In genomic region chr16:84755004-84755672, GRCh38 we compare ENCODE assay signal across 10 cellular contexts. TPM values are rescaled to one million over a fixed set of nuclear protein-coding genes. Genes with fewer than 3 reads are reported as not detected.
DNase-seq lines count a peak whose midpoint lies in the region; ATAC-seq and TF ChIP-seq lines count a peak whose summit lies in the region.
"Had no signal": no experiment of that assay in that cellular context is flagged by ENCODE, and none has a peak within 500 bp of the region (broad histone marks: within the 10 kb centered on the region; RNA-seq: fewer than 3 reads in every experiment).

No MANE protein-coding gene starts in this region.

- peaks cover 79% of the 10 kb centered on the region for H3K4me1 Mint-ChIP-seq in activated CD8-positive, alpha-beta T cell treated with anti-CD3 and anti-CD28 coated beads for 36 hours (ENCODE audit: low read depth)
- peaks cover 63% of the 10 kb centered on the region for H3K4me1 Mint-ChIP-seq in activated CD8-positive, alpha-beta T cell treated with anti-CD3 and anti-CD28 coated beads, Interleukin-2, amount 10 ng/mL, durations not matched to agents 7 days and 5 days (ENCODE audit: low read depth)
- H3K4me1 Mint-ChIP-seq in activated CD4-positive, alpha-beta memory T cell treated with anti-CD3 and anti-CD28 coated beads for 36 hours (ENCODE audit: low read depth), result peaks cover 87% of the 10 kb centered on the region

- H3K36me3 ChIP-seq in hepatocyte (replicated peaks; ENCODE audit: insufficient read depth, low read depth) (no peaks in the 10 kb centered on the region), testis (ENCODE audit: low read depth, missing control alignments) (no peaks in the 10 kb centered on the region)

- WGBS in hepatocyte (ENCODE audit: low lambda C conversion rate, missing lambda C conversion rate), result 85% methylated on average over 17 of the region's 17 CpGs
- 38 to 51% methylated on average over 16 to 17 of the region's 17 CpGs for WGBS in testis, 2 donors

- peaks cover 94% of the 10 kb centered on the region for H3K79me2 ChIP-seq in hepatocyte

- CTCF ChIA-PET in activated CD8-positive, alpha-beta T cell treated with anti-CD3 and anti-CD28 coated beads for 36 hours (lab: Charles Lee), result interaction anchor here (0.6 to 8.6 kb wide), 31 partner anchors 8 to 252 kb away, joined by 3 to 151 read pairs (median 4); partner anchors contain the start of gene CRISPLD2
- CTCF ChIA-PET in activated CD8-positive, alpha-beta T cell treated with anti-CD3 and anti-CD28 coated beads, Interleukin-2, amount 10 ng/mL, durations not matched to agents 7 days and 5 days (lab: Charles Lee), result interaction anchor here (0.6 to 8.3 kb wide), 28 partner anchors 8 to 569 kb away, joined by 3 to 190 read pairs (median 5); partner anchors contain the start of genes CRISPLD2 and TAF1C
- CTCF ChIA-PET in activated CD4-positive, alpha-beta memory T cell treated with anti-CD3 and anti-CD28 coated beads for 36 hours (lab: Charles Lee), result interaction anchor here (0.6 to 8.7 kb wide), 22 partner anchors 10 to 236 kb away, joined by 3 to 141 read pairs (median 4); partner anchors contain the start of gene CRISPLD2

- H3K9me3 ChIP-seq in hepatocyte (ENCODE audit: low read depth) (no peaks in the 10 kb centered on the region), testis (no peaks in the 10 kb centered on the region)
- H3K9me3 ChIP-seq: A549 had no signal

- no peak for TF ChIP-seq CTCF in activated CD8-positive, alpha-beta T cell treated with anti-CD3 and anti-CD28 coated beads for 36 hours (IDR thresholded peaks at IDR 0.05)
- TF ChIP-seq CTCF in hepatocyte (IDR thresholded peaks at IDR 0.05; ENCODE audit: poor library complexity) (no peak), testis (IDR thresholded peaks at IDR 0.05) (no peak)

- no peak overlapping the region for H3K4me3 ChIP-seq in hepatocyte
- H3K4me3 ChIP-seq in testis, result no peak overlapping the region
- H3K4me3 ChIP-seq: A549 had no signal

- H3K27ac Mint-ChIP-seq in activated CD8-positive, alpha-beta T cell treated with anti-CD3 and anti-CD28 coated beads for 36 hours, result peak overlapping the region; percentile 36
- H3K27ac Mint-ChIP-seq in activated CD8-positive, alpha-beta T cell treated with anti-CD3 and anti-CD28 coated beads, Interleukin-2, amount 10 ng/mL, durations not matched to agents 7 days and 5 days, result no peak overlapping the region
- peak overlapping the region; percentile 40 for H3K27ac Mint-ChIP-seq in activated CD4-positive, alpha-beta memory T cell treated with anti-CD3 and anti-CD28 coated beads for 36 hours

- peaks cover 11% of the 10 kb centered on the region for H4K20me1 ChIP-seq in hepatocyte (ENCODE audit: insufficient read depth, poor library complexity, severe bottlenecking)

- no peaks in the 10 kb centered on the region for H3K9me2 ChIP-seq in hepatocyte (replicated peaks; ENCODE audit: insufficient read depth)

- no peaks in the 10 kb centered on the region for H3K9me3 Mint-ChIP-seq in activated CD8-positive, alpha-beta T cell treated with anti-CD3 and anti-CD28 coated beads for 36 hours
- H3K9me3 Mint-ChIP-seq in activated CD8-positive, alpha-beta T cell treated with anti-CD3 and anti-CD28 coated beads, Interleukin-2, amount 10 ng/mL, durations not matched to agents 7 days and 5 days (ENCODE audit: insufficient read depth), result no peaks in the 10 kb centered on the region
- no peaks in the 10 kb centered on the region for H3K9me3 Mint-ChIP-seq in activated CD4-positive, alpha-beta memory T cell treated with anti-CD3 and anti-CD28 coated beads for 36 hours

- H3K4me2 ChIP-seq in hepatocyte, result peak overlapping the region; percentile 50

- H3K4me3 Mint-ChIP-seq in activated CD8-positive, alpha-beta T cell treated with anti-CD3 and anti-CD28 coated beads for 36 hours, result no peak overlapping the region
- H3K4me3 Mint-ChIP-seq in activated CD8-positive, alpha-beta T cell treated with anti-CD3 and anti-CD28 coated beads, Interleukin-2, amount 10 ng/mL, durations not matched to agents 7 days and 5 days, result no peak overlapping the region
- H3K4me3 Mint-ChIP-seq in activated CD4-positive, alpha-beta memory T cell treated with anti-CD3 and anti-CD28 coated beads for 36 hours, result no peak overlapping the region

- no peaks in the 10 kb centered on the region for H3K27me3 Mint-ChIP-seq in activated CD8-positive, alpha-beta T cell treated with anti-CD3 and anti-CD28 coated beads for 36 hours
- H3K27me3 Mint-ChIP-seq in activated CD8-positive, alpha-beta T cell treated with anti-CD3 and anti-CD28 coated beads, Interleukin-2, amount 10 ng/mL, durations not matched to agents 7 days and 5 days (ENCODE audit: low read depth), result no peaks in the 10 kb centered on the region
- H3K27me3 Mint-ChIP-seq in activated CD4-positive, alpha-beta memory T cell treated with anti-CD3 and anti-CD28 coated beads for 36 hours, result no peaks in the 10 kb centered on the region

- no peak for ATAC-seq in activated CD8-positive, alpha-beta T cell treated with anti-CD3 and anti-CD28 coated beads for 36 hours
- ATAC-seq in activated CD8-positive, alpha-beta T cell treated with anti-CD3 and anti-CD28 coated beads, Interleukin-2, amount 10 ng/mL, durations not matched to agents 7 days and 5 days, result no peak
- ATAC-seq in HG03460 (IDR thresholded peaks at IDR 0.05; ENCODE audit: unreplicated experiment), result no peak

- H3K27me3 ChIP-seq in hepatocyte (no peaks in the 10 kb centered on the region), testis (no peaks in the 10 kb centered on the region)

- no peak overlapping the region for H2AFZ ChIP-seq in hepatocyte

- H3K27ac ChIP-seq in hepatocyte (peak overlapping the region; percentile 42), testis (no peak overlapping the region)
- H3K27ac ChIP-seq: A549 had no signal

- intact Hi-C loops in activated CD8-positive, alpha-beta T cell treated with anti-CD3 and anti-CD28 coated beads for 36 hours (cut with micrococcal nuclease), result no loop called here
- intact Hi-C loops in activated CD4-positive, alpha-beta memory T cell treated with anti-CD3 and anti-CD28 coated beads for 36 hours (cut with micrococcal nuclease), result loop anchor here (2.0 kb wide), 1 partner anchor 216 kb away; no protein-coding TSS in a partner anchor
- intact Hi-C loops in testis (cut with DNase I; ENCODE audit: low total_unique reads), result loop anchor here (5.0 kb wide), 1 partner anchor 217 kb away; no protein-coding TSS in a partner anchor

- H3K4me1 ChIP-seq in hepatocyte (ENCODE audit: insufficient read depth), result peaks cover 25% of the 10 kb centered on the region
- peaks cover 22% of the 10 kb centered on the region for H3K4me1 ChIP-seq in testis

- POLR2A ChIA-PET in activated CD8-positive, alpha-beta T cell treated with anti-CD3 and anti-CD28 coated beads for 36 hours (lab: Charles Lee), result interaction anchor here (0.6 to 1.5 kb wide), 3 partner anchors 12 to 25 kb away, joined by 3 to 5 read pairs (median 3); no protein-coding TSS in a partner anchor
- POLR2A ChIA-PET in activated CD8-positive, alpha-beta T cell treated with anti-CD3 and anti-CD28 coated beads, Interleukin-2, amount 10 ng/mL, durations not matched to agents 7 days and 5 days (lab: Charles Lee), result interaction anchor here (0.6 to 0.7 kb wide), 2 partner anchors 161 to 211 kb away, joined by 3 to 4 read pairs; no protein-coding TSS in a partner anchor
- POLR2A ChIA-PET in activated CD4-positive, alpha-beta memory T cell treated with anti-CD3 and anti-CD28 coated beads for 36 hours (lab: Charles Lee), result interaction anchor here (0.6 to 0.9 kb wide), 4 partner anchors 10 to 216 kb away, joined by 3 to 5 read pairs (median 4); no protein-coding TSS in a partner anchor

- TF ChIP-seq POLR2A in testis (IDR thresholded peaks at IDR 0.05), result no peak

- DNase-seq in activated CD8-positive, alpha-beta T cell treated with anti-CD3 and anti-CD28 coated beads for 36 hours, result no peak
- DNase-seq in activated CD8-positive, alpha-beta T cell treated with anti-CD3 and anti-CD28 coated beads, Interleukin-2, amount 10 ng/mL, durations not matched to agents 7 days and 5 days, result no peak
- DNase-seq in activated CD4-positive, alpha-beta memory T cell treated with anti-CD3 and anti-CD28 coated beads for 36 hours, result no peak
- DNase-seq in hepatocyte (ENCODE audit: low spot score) (no peak), testis (peak; percentile 47), AG20443 (ENCODE audit: low spot score) (no peak), islet precursor cell (no peak)
- DNase-seq: kidney had no signal

- H3K36me3 Mint-ChIP-seq in activated CD8-positive, alpha-beta T cell treated with anti-CD3 and anti-CD28 coated beads for 36 hours (ENCODE audit: low read depth), result peaks cover 23% of the 10 kb centered on the region
- peaks cover 15% of the 10 kb centered on the region for H3K36me3 Mint-ChIP-seq in activated CD8-positive, alpha-beta T cell treated with anti-CD3 and anti-CD28 coated beads, Interleukin-2, amount 10 ng/mL, durations not matched to agents 7 days and 5 days (ENCODE audit: low read depth)
- H3K36me3 Mint-ChIP-seq in activated CD4-positive, alpha-beta memory T cell treated with anti-CD3 and anti-CD28 coated beads for 36 hours, result peaks cover 8% of the 10 kb centered on the region

RNA-seq across cellular contexts. Expression of gene USP10, which starts 55.3 kb away (rescaled TPM):
- 100 to 1,000 TPM; 116 TPM for total RNA-seq in activated CD8-positive, alpha-beta T cell treated with anti-CD3 and anti-CD28 coated beads for 36 hours
- 10 to 100 TPM; 82.9 to 88.3 TPM for total RNA-seq in activated CD8-positive, alpha-beta T cell treated with anti-CD3 and anti-CD28 coated beads, Interleukin-2, amount 10 ng/mL, durations not matched to agents 7 days and 5 days
- total RNA-seq in activated CD4-positive, alpha-beta memory T cell treated with anti-CD3 and anti-CD28 coated beads for 36 hours, result 100 to 1,000 TPM; 105 to 108 TPM
- total RNA-seq in hepatocyte, result 50.3 and 53.1 TPM in 2 replicates
- 54.8 and 62.4 TPM in 2 replicates for polyA plus RNA-seq in hepatocyte
- 100 to 1,000 TPM; 101 to 108 TPM for total RNA-seq in testis
- polyA plus RNA-seq in testis (ENCODE audit: insufficient read depth, low read depth, low replicate concordance), result 53.6 TPM
